ENCODE assay signal across 37 cellular contexts in the genomic region with DNA sequence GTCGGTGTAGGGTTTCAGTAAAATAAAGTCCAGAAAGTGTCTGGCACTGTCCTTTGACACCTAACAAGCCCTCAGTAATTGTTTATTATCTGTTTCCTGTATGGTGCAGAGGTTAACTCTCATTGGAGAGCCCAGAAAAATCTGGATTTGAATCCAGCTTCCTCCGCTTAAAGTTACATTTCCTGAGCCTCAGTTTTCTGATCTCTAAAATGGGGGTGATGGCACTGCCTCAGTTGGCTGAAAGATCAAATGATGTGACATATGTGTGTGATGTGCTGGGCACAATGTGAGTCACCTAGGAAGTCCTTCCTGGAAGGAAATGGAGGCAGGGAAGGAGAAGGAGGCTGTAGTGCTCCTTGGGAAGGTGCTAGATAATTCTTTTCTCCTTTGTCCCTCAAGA. TPM values are rescaled to one million over a fixed set of nuclear protein-coding genes. Genes with fewer than 3 reads are reported as not detected.
"Had no signal": no experiment of that assay in that cellular context is flagged by ENCODE, and none has a peak within 500 bp of the region (broad histone marks: within the 10 kb centered on the region; RNA-seq: fewer than 3 reads in every experiment).

No MANE protein-coding gene starts in this region.

- H3K9me3 ChIP-seq: adrenal gland, body of pancreas, breast epithelium had no signal

- H3K27me3 Mint-ChIP-seq: activated B cell treated with CpG ODN at 0.5 μM for 24 hours; activated CD4-positive, alpha-beta memory T cell treated with anti-CD3 and anti-CD28 coated beads for 36 hours; activated CD8-positive, alpha-beta T cell treated with anti-CD3 and anti-CD28 coated beads for 36 hours; activated naive CD8-positive, alpha-beta T cell treated with anti-CD3 and anti-CD28 coated beads for 36 hours; activated T-helper 17 cell treated with anti-CD3 and anti-CD28 coated beads, Interleukin-2, amount 50 U/mL, for 72 hours; central memory CD8-positive, alpha-beta T cell had no signal

- H3K27ac Mint-ChIP-seq: activated B cell treated with CpG ODN at 0.5 μM for 24 hours; activated CD4-positive, alpha-beta memory T cell treated with anti-CD3 and anti-CD28 coated beads for 36 hours; activated CD4-positive, alpha-beta T cell treated with anti-CD3 and anti-CD28 coated beads, Interleukin-2, amount 10 ng/mL, durations not matched to agents 24 days and 14 days; activated CD8-positive, alpha-beta T cell treated with anti-CD3 and anti-CD28 coated beads for 36 hours; activated naive CD4-positive, alpha-beta T cell treated with anti-CD3 and anti-CD28 coated beads for 36 hours; activated naive CD4-positive, alpha-beta T cell treated with anti-CD3 and anti-CD28 coated beads, Interleukin-2, amount 50 U/mL, for 72 hours; activated naive CD8-positive, alpha-beta T cell treated with anti-CD3 and anti-CD28 coated beads for 36 hours; activated T-cell treated with anti-CD3 and anti-CD28 coated beads, Interleukin-2, amount 50 U/mL, for 72 hours; activated T-helper 1 cell treated with anti-CD3 and anti-CD28 coated beads, Interleukin-12 subunit alpha, Interleukin-12 subunit beta, Interleukin-2, Interleukin-4 antibody, amounts not matched to agents 30 ng/mL and 10 ng/mL and 1 ng/mL, durations not matched to agents 14 hours and 24 hours and 36 hours; T-helper 1 cell treated with Interleukin-12 subunit alpha and Interleukin-12 subunit beta and Interleukin-4 antibody, amounts not matched to agents 30 μg/mL and 1 μg/mL, for 36 hours; T-helper 2 cell treated with Interferon-gamma antibody and Interleukin-4, amounts not matched to agents 5 μg/mL and 100 μg/mL, for 36 hours had no signal

- DNase-seq: activated B cell treated with CpG ODN at 0.5 μM for 24 hours; activated CD4-positive, alpha-beta memory T cell treated with anti-CD3 and anti-CD28 coated beads for 36 hours; activated CD4-positive, alpha-beta T cell treated with anti-CD3 and anti-CD28 coated beads for 4 hours; activated CD4-positive, alpha-beta T cell treated with anti-CD3 and anti-CD28 coated beads, Interleukin-2, amount 10 ng/mL, durations not matched to agents 24 days and 14 days; activated CD4-positive, alpha-beta T cell treated with anti-CD3 and anti-CD28 coated beads, Interleukin-2, amount 50 U/mL, for 1 hour; activated CD4-positive, alpha-beta T cell treated with anti-CD3 and anti-CD28 coated beads, Interleukin-2, amount 50 U/mL, for 4 hours; activated CD4-positive, CD25-positive, alpha-beta regulatory T cell treated with anti-CD3 and anti-CD28 coated beads, Interleukin-2, amount 50 U/mL, for 72 hours; activated CD8-positive, alpha-beta memory T cell treated with anti-CD3 and anti-CD28 coated beads, Interleukin-2, amount 50 U/mL, for 4 hours; activated CD8-positive, alpha-beta T cell treated with anti-CD3 and anti-CD28 coated beads for 36 hours; activated effector memory CD4-positive, alpha-beta T cell treated with anti-CD3 and anti-CD28 coated beads, Interleukin-2, amount 50 U/mL, for 16 hours; activated gamma-delta T cell treated with Interleukin-2 at 50 U/mL for 16 hours; activated naive CD4-positive, alpha-beta T cell; activated naive CD4-positive, alpha-beta T cell treated with anti-CD3 and anti-CD28 coated beads for 36 hours; activated naive CD4-positive, alpha-beta T cell treated with anti-CD3 and anti-CD28 coated beads, Interleukin-2, amount 50 U/mL, for 16 hours; activated naive CD8-positive, alpha-beta T cell treated with anti-CD3 and anti-CD28 coated beads for 36 hours; activated T-cell treated with anti-CD3 and anti-CD28 coated beads for 4 hours; activated T-cell treated with anti-CD3 and anti-CD28 coated beads, Interleukin-2, amount 50 U/mL, for 1 hour; activated T-cell treated with anti-CD3 and anti-CD28 coated beads, Interleukin-2, amount 50 U/mL, for 4 hours; activated T-cell treated with anti-CD3 and anti-CD28 coated beads, Interleukin-2, amount 50 U/mL, for 72 hours; adrenal gland; amniotic stem cell; aorta; body of pancreas; brain microvascular endothelial cell; cerebellar nuclear complex; T-helper 1 cell; T-helper 2 cell; T-helper 9 cell had no signal

- H3K4me3 Mint-ChIP-seq: activated B cell treated with CpG ODN at 0.5 μM for 24 hours; activated CD4-positive, alpha-beta memory T cell treated with anti-CD3 and anti-CD28 coated beads for 36 hours; activated CD4-positive, alpha-beta T cell treated with anti-CD3 and anti-CD28 coated beads, Interleukin-2, amount 10 ng/mL, durations not matched to agents 24 days and 14 days; activated CD8-positive, alpha-beta T cell treated with anti-CD3 and anti-CD28 coated beads for 36 hours; activated naive CD4-positive, alpha-beta T cell treated with anti-CD3 and anti-CD28 coated beads for 36 hours; activated naive CD8-positive, alpha-beta T cell treated with anti-CD3 and anti-CD28 coated beads for 36 hours; activated T-cell treated with anti-CD3 and anti-CD28 coated beads, Interleukin-2, amount 50 U/mL, for 4 hours; activated T-cell treated with anti-CD3 and anti-CD28 coated beads, Interleukin-2, amount 50 U/mL, for 72 hours; activated T-helper 1 cell treated with anti-CD3 and anti-CD28 coated beads, Interleukin-12 subunit alpha, Interleukin-12 subunit beta, Interleukin-2, Interleukin-4 antibody, amounts not matched to agents 30 ng/mL and 10 ng/mL and 1 ng/mL, durations not matched to agents 14 hours and 24 hours and 36 hours; activated T-helper 17 cell treated with anti-CD3 and anti-CD28 coated beads, Interleukin-2, amount 50 U/mL, for 72 hours; central memory CD8-positive, alpha-beta T cell; T-helper 1 cell treated with Interleukin-12 subunit alpha and Interleukin-12 subunit beta and Interleukin-4 antibody, amounts not matched to agents 30 μg/mL and 1 μg/mL, for 36 hours; T-helper 2 cell treated with Interferon-gamma antibody and Interleukin-4, amounts not matched to agents 5 μg/mL and 100 μg/mL, for 36 hours had no signal

- H3K9me3 Mint-ChIP-seq: activated B cell treated with CpG ODN at 0.5 μM for 24 hours; activated CD4-positive, alpha-beta memory T cell treated with anti-CD3 and anti-CD28 coated beads for 36 hours; activated CD4-positive, alpha-beta T cell treated with anti-CD3 and anti-CD28 coated beads, Interleukin-2, amount 10 ng/mL, durations not matched to agents 24 days and 14 days; activated CD8-positive, alpha-beta T cell treated with anti-CD3 and anti-CD28 coated beads for 36 hours; activated naive CD4-positive, alpha-beta T cell treated with anti-CD3 and anti-CD28 coated beads for 36 hours; activated naive CD4-positive, alpha-beta T cell treated with anti-CD3 and anti-CD28 coated beads, Interleukin-2, amount 50 U/mL, for 72 hours; activated naive CD8-positive, alpha-beta T cell treated with anti-CD3 and anti-CD28 coated beads for 36 hours; activated T-cell treated with anti-CD3 and anti-CD28 coated beads, Interleukin-2, amount 50 U/mL, for 4 hours; activated T-cell treated with anti-CD3 and anti-CD28 coated beads, Interleukin-2, amount 50 U/mL, for 72 hours; activated T-helper 1 cell treated with anti-CD3 and anti-CD28 coated beads, Interleukin-12 subunit alpha, Interleukin-12 subunit beta, Interleukin-2, Interleukin-4 antibody, amounts not matched to agents 30 ng/mL and 10 ng/mL and 1 ng/mL, durations not matched to agents 14 hours and 24 hours and 36 hours; activated T-helper 17 cell treated with anti-CD3 and anti-CD28 coated beads, Interleukin-2, amount 50 U/mL, for 72 hours; central memory CD8-positive, alpha-beta T cell; T-helper 1 cell treated with Interleukin-12 subunit alpha and Interleukin-12 subunit beta and Interleukin-4 antibody, amounts not matched to agents 30 μg/mL and 1 μg/mL, for 36 hours; T-helper 2 cell treated with Interferon-gamma antibody and Interleukin-4, amounts not matched to agents 5 μg/mL and 100 μg/mL, for 36 hours had no signal

- H3K4me3 ChIP-seq: adrenal gland, body of pancreas, breast epithelium had no signal

- H3K27me3 ChIP-seq: adrenal gland, body of pancreas, brain microvascular endothelial cell, breast epithelium had no signal

- H3K27ac ChIP-seq: adrenal gland, body of pancreas, brain microvascular endothelial cell, breast epithelium had no signal

- H3K4me1 ChIP-seq: breast epithelium had no signal

- H3K36me3 Mint-ChIP-seq: activated CD4-positive, alpha-beta memory T cell treated with anti-CD3 and anti-CD28 coated beads for 36 hours; activated naive CD4-positive, alpha-beta T cell treated with anti-CD3 and anti-CD28 coated beads, Interleukin-2, amount 50 U/mL, for 72 hours; activated naive CD8-positive, alpha-beta T cell treated with anti-CD3 and anti-CD28 coated beads for 36 hours had no signal

- H3K36me3 ChIP-seq: adrenal gland, brain microvascular endothelial cell, breast epithelium had no signal

RNA-seq across cellular contexts. Expression of a gene that starts 14.7 kb away (rescaled TPM):
- total RNA-seq: astrocyte, chondrocyte had no signal
